ENCODE assay signal across 12 cellular contexts in genomic region chr11:69598147-69598546, GRCh38. TPM values are rescaled to one million over a fixed set of nuclear protein-coding genes. Genes with fewer than 3 reads are reported as not detected.
A peak's percentile ranks its signal among the peaks of the same experiment; 100 is the strongest.
DNase-seq lines count a peak whose midpoint lies in the region; ATAC-seq and TF ChIP-seq lines count a peak whose summit lies in the region.
"Had no signal": no experiment of that assay in that cellular context is flagged by ENCODE, and none has a peak within 500 bp of the region (broad histone marks: within the 10 kb centered on the region; RNA-seq: fewer than 3 reads in every experiment).

No MANE protein-coding gene starts in this region.

- H3K27me3 ChIP-seq in Panc1 (ENCODE audit: control insufficient read depth, insufficient read depth, low read length) (no peaks in the 10 kb centered on the region), foreskin keratinocyte (peaks cover 6% of the 10 kb centered on the region), upper lobe of right lung (no peaks in the 10 kb centered on the region)

- H3K4me3 Mint-ChIP-seq in stimulated activated naive CD8-positive, alpha-beta T cell treated with anti-CD3 and anti-CD28 coated beads, Interleukin-15, amount 100 ng/mL, for 72 hours: no peak overlapping the region
- H3K4me3 Mint-ChIP-seq: CD4-positive, alpha-beta T cell; naive B cell had no signal

- H3K4me3 ChIP-seq in Panc1 (ENCODE audit: low read depth in 2 of 2, low read length in 2 of 2) (no peak overlapping the region), upper lobe of right lung (no peak overlapping the region)

- no TSS peak for BruUV-seq in Panc1 (replicated peaks; lab: Mats Ljungman, UMichigan)

- no peak for ATAC-seq in stimulated activated naive CD8-positive, alpha-beta T cell treated with anti-CD3 and anti-CD28 coated beads, Interleukin-15, Interleukin-2, amounts not matched to agents 100 U/mL and 50 U/mL, for 24 hours
- no peak for ATAC-seq in stimulated activated naive CD8-positive, alpha-beta T cell treated with anti-CD3 and anti-CD28 coated beads, Interleukin-15, amount 100 ng/mL, for 72 hours
- ATAC-seq in Panc1 (peak; percentile 55; the same call in 1 of the 2 replicates), foreskin keratinocyte (no peak), upper lobe of right lung (peak; percentile 55), HG03442 (IDR thresholded peaks at IDR 0.05; ENCODE audit: unreplicated experiment) (no peak)

- no peaks in the 10 kb centered on the region for H3K4me1 Mint-ChIP-seq in stimulated activated naive CD8-positive, alpha-beta T cell treated with anti-CD3 and anti-CD28 coated beads, Interleukin-15, amount 100 ng/mL, for 72 hours

- TF ChIP-seq CTCF in Panc1 (IDR thresholded peaks at IDR 0.05): no peak
- peak; percentile 29 for TF ChIP-seq CTCF in foreskin keratinocyte (conservative IDR thresholded peaks at IDR 0.05)
- peak; percentile 15 for TF ChIP-seq CTCF in upper lobe of right lung (IDR thresholded peaks at IDR 0.05)

- H3K27ac ChIP-seq in Panc1 (ENCODE audit: low read length) (no peak overlapping the region), foreskin keratinocyte (no peak overlapping the region), upper lobe of right lung (no peak overlapping the region)

- H3K9me3 Mint-ChIP-seq in stimulated activated naive CD8-positive, alpha-beta T cell treated with anti-CD3 and anti-CD28 coated beads, Interleukin-15, amount 100 ng/mL, for 72 hours: no peaks in the 10 kb centered on the region
- H3K9me3 Mint-ChIP-seq: CD4-positive, alpha-beta T cell had no signal

- H3K27me3 Mint-ChIP-seq in stimulated activated naive CD8-positive, alpha-beta T cell treated with anti-CD3 and anti-CD28 coated beads, Interleukin-15, amount 100 ng/mL, for 72 hours: peaks cover 20% of the 10 kb centered on the region

- in situ Hi-C loops in Panc1 (cut with HindIII; ENCODE audit: low pct_unique_long_range_greater_than_20kb, low sequenced_read_pairs): no loop called here

- intact Hi-C loops in Panc1 (cut with micrococcal nuclease; ENCODE audit: unreplicated experiment) (no loop called here), upper lobe of right lung (cut with DNase I) (no loop called here)

- CTCF ChIA-PET in Panc1 (lab: Charles Lee): no interaction called here

- no peaks in the 10 kb centered on the region for H3K4me1 ChIP-seq in Panc1 (ENCODE audit: control insufficient read depth, insufficient read depth, low read length)
- H3K4me1 ChIP-seq in foreskin keratinocyte: no peaks in the 10 kb centered on the region
- H3K4me1 ChIP-seq in upper lobe of right lung: no peaks in the 10 kb centered on the region

- POLR2A ChIA-PET in Panc1 (lab: Charles Lee): no interaction called here

- no peaks in the 10 kb centered on the region for H3K36me3 ChIP-seq in Panc1 (ENCODE audit: control insufficient read depth, insufficient read depth, low read length)
- H3K36me3 ChIP-seq in upper lobe of right lung: no peaks in the 10 kb centered on the region

- no peak overlapping the region for H3K27ac Mint-ChIP-seq in stimulated activated naive CD8-positive, alpha-beta T cell treated with anti-CD3 and anti-CD28 coated beads, Interleukin-15, amount 100 ng/mL, for 72 hours
- H3K27ac Mint-ChIP-seq: CD4-positive, alpha-beta T cell had no signal

- DNase-seq in stimulated activated naive CD8-positive, alpha-beta T cell treated with anti-CD3 and anti-CD28 coated beads, Interleukin-15, Interleukin-2, amounts not matched to agents 100 U/mL and 50 U/mL, for 24 hours: peak; percentile 11
- no peak for DNase-seq in stimulated activated naive CD8-positive, alpha-beta T cell treated with anti-CD3 and anti-CD28 coated beads, Interleukin-15, amount 100 ng/mL, for 72 hours
- DNase-seq in Panc1 (ENCODE audit: low read depth, low spot score) (no peak), foreskin keratinocyte (no peak), upper lobe of right lung (no peak), NCI-H526 treated with DMSO at 0.1 percent for 48 hours (lab: John Stamatoyannopoulos, UW) (no peak), RPMI8226 (no peak)
- DNase-seq: CD4-positive, alpha-beta T cell; naive B cell; NCI-H82; stimulated activated CD4-positive, alpha-beta T cell treated with anti-CD3 and anti-CD28 coated beads, Interleukin-2, amount 100 ng/mL, for 24 hours had no signal

- H3K9me3 ChIP-seq in Panc1 (ENCODE audit: control insufficient read depth, insufficient read depth, low read depth, low read length) (no peaks in the 10 kb centered on the region), upper lobe of right lung (no peaks in the 10 kb centered on the region)

RNA-seq across cellular contexts. Expression of gene CCND1, which starts 42.8 kb away (rescaled TPM):
- 259 TPM for total RNA-seq in Panc1 (2021; ENCODE audit: unreplicated experiment)
- 275 TPM for polyA plus RNA-seq in Panc1 (2012; ENCODE audit: insufficient read length)
- 109 and 138 TPM in 2 replicates for total RNA-seq in foreskin keratinocyte
- 42.6 and 45.3 TPM in 2 replicates for polyA plus RNA-seq in foreskin keratinocyte
- 283 TPM for total RNA-seq in upper lobe of right lung

Comparison
In these comparisons a context has a peak if more than half of its experiments do, and no peak if none do; other contexts are left out.
1. ATAC-seq: peak in Panc1 (single experiment) and upper lobe of right lung (single experiment); none in stimulated activated naive CD8-positive, alpha-beta T cell treated with anti-CD3 and anti-CD28 coated beads, Interleukin-15, Interleukin-2, amounts not matched to agents 100 U/mL and 50 U/mL, for 24 hours (single experiment), stimulated activated naive CD8-positive, alpha-beta T cell treated with anti-CD3 and anti-CD28 coated beads, Interleukin-15, amount 100 ng/mL, for 72 hours (single experiment), foreskin keratinocyte (single experiment) and HG03442 (single experiment).